In the genomic region with DNA sequence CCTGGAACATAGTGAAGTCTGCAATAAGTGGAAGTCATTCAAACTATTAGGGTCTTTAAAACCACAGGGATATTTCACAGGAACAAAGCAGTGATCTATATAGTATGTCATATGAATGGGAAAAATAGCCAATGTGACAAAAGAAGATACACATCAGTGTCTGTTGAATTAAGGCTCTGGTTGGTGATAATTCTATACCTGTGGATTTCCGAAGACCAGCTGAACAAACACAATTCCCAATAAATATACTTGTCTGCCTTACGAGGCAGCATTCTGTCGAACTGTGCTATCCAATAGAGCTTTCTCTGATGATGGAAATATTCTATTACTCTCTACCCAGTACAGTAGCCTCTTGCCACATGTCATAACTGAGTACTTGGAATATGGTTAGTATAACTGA, we compare ENCODE assay signal across 1 cellular context.
TF ChIP-seq lines count a peak whose summit lies in the region.

No MANE protein-coding gene starts in this region.

TF ChIP-seq in GM12878, 131 proteins besides CTCF, POLR2A, EP300 and RAD21 (continued from another document):
- TF ChIP-seq ZBED1 (IDR thresholded peaks at IDR 0.05; ENCODE audit: borderline replicate concordance) (no peak), SIX5 (IDR thresholded peaks at IDR 0.05; ENCODE audit: low read depth, low read length, severe bottlenecking) (no peak), HDGF (IDR thresholded peaks at IDR 0.05) (no peak)
- TF ChIP-seq, protein P1, sequence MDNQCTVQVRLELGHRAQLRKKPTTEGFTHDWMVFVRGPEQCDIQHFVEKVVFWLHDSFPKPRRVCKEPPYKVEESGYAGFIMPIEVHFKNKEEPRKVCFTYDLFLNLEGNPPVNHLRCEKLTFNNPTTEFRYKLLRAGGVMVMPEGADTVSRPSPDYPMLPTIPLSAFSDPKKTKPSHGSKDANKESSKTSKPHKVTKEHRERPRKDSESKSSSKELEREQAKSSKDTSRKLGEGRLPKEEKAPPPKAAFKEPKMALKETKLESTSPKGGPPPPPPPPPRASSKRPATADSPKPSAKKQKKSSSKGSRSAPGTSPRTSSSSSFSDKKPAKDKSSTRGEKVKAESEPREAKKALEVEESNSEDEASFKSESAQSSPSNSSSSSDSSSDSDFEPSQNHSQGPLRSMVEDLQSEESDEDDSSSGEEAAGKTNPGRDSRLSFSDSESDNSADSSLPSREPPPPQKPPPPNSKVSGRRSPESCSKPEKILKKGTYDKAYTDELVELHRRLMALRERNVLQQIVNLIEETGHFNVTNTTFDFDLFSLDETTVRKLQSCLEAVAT (IDR thresholded peaks at IDR 0.05) = no peak
